In genomic region chr11:12636871-12637410, GRCh38 we compare ENCODE assay signal across 17 cellular contexts. TPM values are rescaled to one million over a fixed set of nuclear protein-coding genes. Genes with fewer than 3 reads are reported as not detected.
A peak's percentile ranks its signal among the peaks of the same experiment; 100 is the strongest.
DNase-seq lines count a peak whose midpoint lies in the region; ATAC-seq and TF ChIP-seq lines count a peak whose summit lies in the region.
"Had no signal": no experiment of that assay in that cellular context is flagged by ENCODE, and none has a peak within 500 bp of the region (broad histone marks: within the 10 kb centered on the region; RNA-seq: fewer than 3 reads in every experiment).

No MANE protein-coding gene starts in this region.

- H3K9me3 Mint-ChIP-seq in WTC11 (peaks cover 7% of the 10 kb centered on the region), neural crest cell (peaks cover 8% of the 10 kb centered on the region)
- H3K9me3 Mint-ChIP-seq: CD8-positive, alpha-beta memory T cell had no signal

- H3K9ac ChIP-seq in smooth muscle cell (ENCODE audit: low read depth): no peak overlapping the region
- H3K9ac ChIP-seq: BLaER1 treated with 17β-estradiol and CSF1 and Interleukin-3, amounts not matched to agents 10 nM and 100 nM had no signal

- H3K4me3 Mint-ChIP-seq in WTC11 (no peak overlapping the region), neural crest cell (no peak overlapping the region)
- H3K4me3 Mint-ChIP-seq: CD8-positive, alpha-beta memory T cell had no signal

- no peak overlapping the region for H3K4me3 ChIP-seq in smooth muscle cell
- H3K4me3 ChIP-seq: BLaER1 treated with 17β-estradiol and CSF1 and Interleukin-3, amounts not matched to agents 10 nM and 100 nM; SJCRH30 had no signal

- no peaks in the 10 kb centered on the region for H3K79me2 ChIP-seq in smooth muscle cell (ENCODE audit: low read depth)

- H3K36me3 Mint-ChIP-seq in WTC11: peaks cover 6% of the 10 kb centered on the region
- H3K36me3 Mint-ChIP-seq in neural crest cell (ENCODE audit: low read depth): no peaks in the 10 kb centered on the region
- H3K36me3 Mint-ChIP-seq: CD8-positive, alpha-beta memory T cell had no signal

- H3K4me2 ChIP-seq in smooth muscle cell: no peak overlapping the region
- H3K4me2 ChIP-seq: BLaER1 treated with 17β-estradiol and CSF1 and Interleukin-3, amounts not matched to agents 10 nM and 100 nM had no signal

- TF ChIP-seq CTCF in WTC11 (IDR thresholded peaks at IDR 0.05) (no peak), neural crest cell (conservative IDR thresholded peaks at IDR 0.05) (no peak), smooth muscle cell (IDR thresholded peaks at IDR 0.05; ENCODE audit: borderline replicate concordance, insufficient read depth, poor library complexity, severe bottlenecking) (no peak)

- ATAC-seq in WTC11: peak; percentile 43; the same call in 1 of the 2 replicates
- ATAC-seq: Panc1 had no signal

- 60% methylated on average over 5 of the region's 5 CpGs for WGBS in smooth muscle cell (ENCODE audit: low lambda C conversion rate)

- no peak overlapping the region for H3K27ac ChIP-seq in smooth muscle cell (ENCODE audit: low read depth)
- H3K27ac ChIP-seq: BLaER1 treated with 17β-estradiol and CSF1 and Interleukin-3, amounts not matched to agents 10 nM and 100 nM; HL-60; SJCRH30 had no signal

- H3K4me1 Mint-ChIP-seq in WTC11 (peaks cover 11% of the 10 kb centered on the region), neural crest cell (peaks cover 17% of the 10 kb centered on the region)

- no peaks in the 10 kb centered on the region for H3K27me3 ChIP-seq in smooth muscle cell (ENCODE audit: low read depth)
- H3K27me3 ChIP-seq: SJCRH30 had no signal

- H3K27ac Mint-ChIP-seq in WTC11: 0 out of 2 replicates have a peak overlapping the region, but pooled peaks have one; percentile 7
- H3K27ac Mint-ChIP-seq in neural crest cell (ENCODE audit: unreplicated experiment): peak overlapping the region; percentile 31
- H3K27ac Mint-ChIP-seq: CD8-positive, alpha-beta memory T cell had no signal

- CTCF ChIA-PET in WTC11 (lab: Charles Lee): interaction anchor here (1.9 kb wide), 1 partner anchor 38 kb away, joined by 4 read pairs; no protein-coding TSS in a partner anchor

- H4K20me1 ChIP-seq in smooth muscle cell (ENCODE audit: low read depth): no peaks in the 10 kb centered on the region
- H4K20me1 ChIP-seq: BLaER1 treated with 17β-estradiol and CSF1 and Interleukin-3, amounts not matched to agents 10 nM and 100 nM had no signal

- H3F3A ChIP-seq in smooth muscle cell (ENCODE audit: low read depth): no peaks in the 10 kb centered on the region

- H3K27me3 Mint-ChIP-seq in WTC11 (ENCODE audit: low read depth) (no peaks in the 10 kb centered on the region), neural crest cell (ENCODE audit: low read depth) (no peaks in the 10 kb centered on the region)

- peak overlapping the region; percentile 13 for H2AFZ ChIP-seq in smooth muscle cell (ENCODE audit: low read depth)

- H3K4me1 ChIP-seq in smooth muscle cell (ENCODE audit: low read depth): peaks cover 3% of the 10 kb centered on the region
- H3K4me1 ChIP-seq: SJCRH30 had no signal

- POLR2A ChIA-PET in WTC11 (lab: Charles Lee): no interaction called here

- H3K36me3 ChIP-seq in smooth muscle cell (ENCODE audit: low read depth): no peaks in the 10 kb centered on the region
- H3K36me3 ChIP-seq: BLaER1 treated with 17β-estradiol and CSF1 and Interleukin-3, amounts not matched to agents 10 nM and 100 nM; SJCRH30 had no signal

- H3K9me3 ChIP-seq in smooth muscle cell (replicated peaks; ENCODE audit: low read depth): no peaks in the 10 kb centered on the region
- H3K9me3 ChIP-seq: BLaER1 treated with 17β-estradiol and CSF1 and Interleukin-3, amounts not matched to agents 10 nM and 100 nM had no signal

- DNase-seq in WTC11 (ENCODE audit: low spot score) (no peak), foreskin melanocyte (peak; percentile 97), neural crest cell (ENCODE audit: low read depth, low spot score) (no peak), smooth muscle cell (lab: John Stamatoyannopoulos, UW; ENCODE audit: unreplicated experiment) (no peak), NCI-H2171 (lab: John Stamatoyannopoulos, UW) (no peak), hypothalamus (lab: John Stamatoyannopoulos, UW) (no peak), UCSD-AML1 (lab: John Stamatoyannopoulos, UW; ENCODE audit: unreplicated experiment) (no peak)
- DNase-seq: CD8-positive, alpha-beta memory T cell; H7; NCI-H1417 treated with DMSO at 0.1 percent for 48 hours; NCI-H187 treated with DMSO at 0.1 percent for 48 hours; NCI-H446; NCI-H69; SJCRH30 had no signal

TF ChIP-seq in WTC11, 78 proteins besides CTCF, POLR2A, EP300 and RAD21 (continues in another document):
- TF ChIP-seq CREB1 (CRISPR knock-in tag; IDR thresholded peaks at IDR 0.05) (no peak), FOXP1 (CRISPR knock-in tag; IDR thresholded peaks at IDR 0.05; ENCODE audit: borderline replicate concordance) (no peak), ZSCAN18 (CRISPR knock-in tag; IDR thresholded peaks at IDR 0.05) (no peak), SP1 (CRISPR knock-in tag; conservative IDR thresholded peaks at IDR 0.05) (no peak), PRDM15 (CRISPR knock-in tag; IDR thresholded peaks at IDR 0.05) (no peak), SMAD4 (CRISPR knock-in tag; IDR thresholded peaks at IDR 0.05) (no peak), ATF3 (CRISPR knock-in tag; conservative IDR thresholded peaks at IDR 0.05) (no peak), USF1 (CRISPR knock-in tag; IDR thresholded peaks at IDR 0.05) (no peak), ETV6 (CRISPR knock-in tag; IDR thresholded peaks at IDR 0.05) (no peak), HMGA2 (CRISPR knock-in tag; IDR thresholded peaks at IDR 0.05) (no peak), ZNF512 (CRISPR knock-in tag; IDR thresholded peaks at IDR 0.05; ENCODE audit: borderline replicate concordance) (no peak), ZNF232 (CRISPR knock-in tag; IDR thresholded peaks at IDR 0.05) (no peak)

RNA-seq across cellular contexts. Expression of gene TEAD1, which starts 37.3 kb away (rescaled TPM):
- 58.9 to 79.9 TPM (median 62.0 TPM) in 3 replicates for total RNA-seq in WTC11 (2021)
- 84.1 and 87.3 TPM in 2 replicates for total RNA-seq in neural crest cell
- total RNA-seq in smooth muscle cell: 181 and 191 TPM in 2 replicates
- 63.0 and 66.9 TPM in 2 replicates for polyA plus RNA-seq in smooth muscle cell
- polyA plus RNA-seq: CD8-positive, alpha-beta memory T cell had no signal
